In genomic region chr12:83186437-83186836, GRCh38 we compare ENCODE assay signal across 25 cellular contexts.
"Had no signal": no experiment of that assay in that cellular context is flagged by ENCODE, and none has a peak within 500 bp of the region (broad histone marks: within the 10 kb centered on the region; RNA-seq: fewer than 3 reads in every experiment).

No MANE protein-coding gene starts in this region.

- H3K27me3 ChIP-seq: brain microvascular endothelial cell had no signal

- H3K36me3 ChIP-seq: brain microvascular endothelial cell had no signal

- H3K4me3 ChIP-seq: SK-N-MC had no signal

- FAIRE-seq: RCC 7860 had no signal

- H3K27ac ChIP-seq: brain microvascular endothelial cell, RWPE1, SK-N-MC had no signal

- DNase-seq: activated CD4-positive, alpha-beta T cell treated with anti-CD3 and anti-CD28 coated beads, Interleukin-2, amount 10 ng/mL, durations not matched to agents 24 days and 14 days; activated CD4-positive, alpha-beta T cell treated with anti-CD3 and anti-CD28 coated beads, Interleukin-2, amount 50 U/mL, for 48 hours; activated CD8-positive, alpha-beta T cell treated with anti-CD3 and anti-CD28 coated beads, Interleukin-2, amount 10 ng/mL, durations not matched to agents 7 days and 5 days; activated effector memory CD4-positive, alpha-beta T cell treated with Interleukin-2 at 50 U/mL for 16 hours; activated naive CD4-positive, alpha-beta T cell treated with anti-CD3 and anti-CD28 coated beads, Interleukin-2, amount 10 ng/mL, durations not matched to agents 7 days and 5 days; activated naive CD8-positive, alpha-beta T cell treated with anti-CD3 and anti-CD28 coated beads, Interleukin-2, amount 50 U/mL, for 24 hours; activated T-cell treated with anti-CD3 and anti-CD28 coated beads, Interleukin-2, amount 50 U/mL, for 24 hours; anterior cingulate cortex; brain microvascular endothelial cell; central memory CD4-positive, alpha-beta T cell; Karpas-422; NCI-H1105; NCI-H1436; NCI-H1694; NCI-H1930; NCI-H2081 treated with DMSO at 0.1 percent for 48 hours; NCI-H226; NCI-H524 treated with DMSO at 0.1 percent for 48 hours; NK-92 treated with Interleukin-12 subunit alpha and Interleukin-12 subunit beta, amount 100 ng/mL, for 24 hours; PC-3; T1000 had no signal

- ATAC-seq: activated CD8-positive, alpha-beta T cell treated with anti-CD3 and anti-CD28 coated beads, Interleukin-2, amount 10 ng/mL, durations not matched to agents 7 days and 5 days; activated naive CD8-positive, alpha-beta T cell treated with anti-CD3 and anti-CD28 coated beads, Interleukin-2, amount 50 U/mL, for 24 hours; PC-3; Right ventricle myocardium inferior had no signal
